17 cellular contexts compared by ENCODE assay signal in the genomic region with DNA sequence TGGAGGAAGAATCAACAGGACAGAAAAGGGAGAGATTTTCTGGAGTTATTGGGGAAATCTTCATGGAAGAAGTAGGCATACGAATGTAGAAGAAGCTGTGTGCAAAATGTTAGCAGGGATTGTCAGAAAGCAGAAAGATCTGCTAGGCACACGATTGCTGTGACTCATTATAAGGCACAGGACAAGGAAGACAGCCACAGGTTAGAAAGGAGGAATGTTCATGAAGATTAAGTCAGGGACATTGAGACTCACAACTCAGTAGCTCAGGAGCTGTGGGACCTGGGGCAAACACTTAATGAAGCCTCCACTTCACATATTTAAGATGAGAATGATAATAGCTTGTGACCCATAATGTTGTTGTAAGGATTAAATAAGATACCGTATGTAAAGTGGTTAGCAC. TPM values are rescaled to one million over a fixed set of nuclear protein-coding genes. Genes with fewer than 3 reads are reported as not detected.
DNase-seq lines count a peak whose midpoint lies in the region; ATAC-seq and TF ChIP-seq lines count a peak whose summit lies in the region.
"Had no signal": no experiment of that assay in that cellular context is flagged by ENCODE, and none has a peak within 500 bp of the region (broad histone marks: within the 10 kb centered on the region; RNA-seq: fewer than 3 reads in every experiment).

No MANE protein-coding gene starts in this region.

- H3K36me3 ChIP-seq in CD8-positive, alpha-beta memory T cell (ENCODE audit: insufficient read depth, low read length): peaks cover 18% of the 10 kb centered on the region
- H3K36me3 ChIP-seq in naive thymus-derived CD4-positive, alpha-beta T cell (ENCODE audit: control insufficient read depth in 2 of 3, insufficient read depth in 3 of 3, low read length in 3 of 3): peaks cover 0 to 47% (median 5%) of the 10 kb centered on the region in 3 experiments
- H3K36me3 ChIP-seq: brain microvascular endothelial cell had no signal

- POLR2A ChIA-PET in CD8-positive, alpha-beta memory T cell (lab: Charles Lee): no interaction called here
- POLR2A ChIA-PET in naive thymus-derived CD4-positive, alpha-beta T cell (lab: Charles Lee): interaction anchor here (1.0 to 1.5 kb wide), 2 partner anchors 29 to 102 kb away, joined by 3 to 4 read pairs; a partner anchor contains a TSS

- no peak overlapping the region for H3K4me3 ChIP-seq in CD8-positive, alpha-beta memory T cell (ENCODE audit: low read length)
- no peak overlapping the region for H3K4me3 ChIP-seq in choroid plexus epithelial cell (ENCODE audit: low read depth, low read length)
- H3K4me3 ChIP-seq in naive thymus-derived CD4-positive, alpha-beta T cell (ENCODE audit: low read length): no peak overlapping the region

- no peaks in the 10 kb centered on the region for H3K27me3 ChIP-seq in CD8-positive, alpha-beta memory T cell (ENCODE audit: insufficient read depth, low read length, poor library complexity, severe bottlenecking)
- H3K27me3 ChIP-seq in naive thymus-derived CD4-positive, alpha-beta T cell (ENCODE audit: control insufficient read depth in 2 of 2, insufficient read depth in 2 of 2, low read length in 2 of 2): no peaks in the 10 kb centered on the region
- H3K27me3 ChIP-seq: brain microvascular endothelial cell, sigmoid colon had no signal

- no peak for DNase-seq in CD8-positive, alpha-beta memory T cell
- DNase-seq in RPMI7951 (ENCODE audit: low read depth) (peak; percentile 25), choroid plexus epithelial cell (ENCODE audit: low read depth) (peak; percentile 42), T-helper 2 cell (no peak), ureter (ENCODE audit: low spot score) (no peak), NCI-H524 (lab: John Stamatoyannopoulos, UW) (no peak)
- no peak for DNase-seq in naive thymus-derived CD4-positive, alpha-beta T cell
- DNase-seq: brain microvascular endothelial cell; effector memory CD4-positive, alpha-beta T cell; EL; kidney; NCI-H226; nephron progenitor cell; sigmoid colon; stimulated activated naive CD8-positive, alpha-beta T cell treated with anti-CD3 and anti-CD28 coated beads, Interleukin-15, amount 100 ng/mL, for 72 hours had no signal

- H3K4me1 Mint-ChIP-seq in CD8-positive, alpha-beta memory T cell: peaks cover 52 to 58% (median 56%) of the 10 kb centered on the region in 3 donors
- peaks cover 27 to 56% (median 45%) of the 10 kb centered on the region in 7 donors for H3K4me1 Mint-ChIP-seq in naive thymus-derived CD4-positive, alpha-beta T cell
- H3K4me1 Mint-ChIP-seq: nephron progenitor cell had no signal

- ATAC-seq in naive thymus-derived CD4-positive, alpha-beta T cell: no peak
- ATAC-seq in GM19463 (IDR thresholded peaks at IDR 0.05; ENCODE audit: unreplicated experiment): no peak
- ATAC-seq: stimulated activated naive CD8-positive, alpha-beta T cell treated with anti-CD3 and anti-CD28 coated beads, Interleukin-15, amount 100 ng/mL, for 72 hours had no signal

- peaks cover 29% of the 10 kb centered on the region for H3K4me1 ChIP-seq in CD8-positive, alpha-beta memory T cell (ENCODE audit: insufficient read depth, low read length)
- peaks cover 8 to 11% of the 10 kb centered on the region in 2 donors for H3K4me1 ChIP-seq in naive thymus-derived CD4-positive, alpha-beta T cell (ENCODE audit: control insufficient read depth in 2 of 2, insufficient read depth in 2 of 2, low read length in 2 of 2)

- peaks cover 8% of the 10 kb centered on the region for H3K9me3 ChIP-seq in CD8-positive, alpha-beta memory T cell (ENCODE audit: low read length)
- H3K9me3 ChIP-seq in naive thymus-derived CD4-positive, alpha-beta T cell (ENCODE audit: control insufficient read depth in 2 of 3, low read length in 3 of 3): peaks cover 0 to 14% (median 0%) of the 10 kb centered on the region in 3 experiments

- CTCF ChIA-PET in CD8-positive, alpha-beta memory T cell (lab: Charles Lee): interaction anchor here (1.5 kb wide), 1 partner anchor 18 kb away, joined by 3 read pairs; no protein-coding TSS in a partner anchor
- CTCF ChIA-PET in naive thymus-derived CD4-positive, alpha-beta T cell (lab: Charles Lee): interaction anchor here (1.5 kb wide), 1 partner anchor 102 kb away, joined by 3 read pairs; a partner anchor contains a TSS

- H3K36me3 Mint-ChIP-seq in CD8-positive, alpha-beta memory T cell: peaks cover 35 to 85% (median 39%) of the 10 kb centered on the region in 3 donors
- H3K36me3 Mint-ChIP-seq in naive thymus-derived CD4-positive, alpha-beta T cell: peaks cover 23 to 56% (median 42%) of the 10 kb centered on the region in 5 donors

- peak overlapping the region in 7 of 8 donors; percentile 7 to 96 (median 74) for H3K27ac Mint-ChIP-seq in CD8-positive, alpha-beta memory T cell
- peak overlapping the region in 8 of 9 donors; percentile 80 to 96 (median 85) for H3K27ac Mint-ChIP-seq in naive thymus-derived CD4-positive, alpha-beta T cell
- H3K27ac Mint-ChIP-seq: nephron progenitor cell had no signal

- intact Hi-C loops in naive thymus-derived CD4-positive, alpha-beta T cell (cut with micrococcal nuclease): loop anchor here in 1 of 2 donors (5.0 kb wide), 2 partner anchors 100 to 115 kb away; a partner anchor contains a TSS

- peaks cover 4 to 22% (median 19%) of the 10 kb centered on the region in 5 donors for H3K9me3 Mint-ChIP-seq in CD8-positive, alpha-beta memory T cell
- H3K9me3 Mint-ChIP-seq in naive thymus-derived CD4-positive, alpha-beta T cell: peaks cover 10 to 31% (median 20%) of the 10 kb centered on the region in 11 donors

- no peak overlapping the region for H3K4me3 Mint-ChIP-seq in CD8-positive, alpha-beta memory T cell
- H3K4me3 Mint-ChIP-seq in naive thymus-derived CD4-positive, alpha-beta T cell: peak overlapping the region in 8 of 10 donors; percentile 19 to 81 (median 64)
- H3K4me3 Mint-ChIP-seq: nephron progenitor cell had no signal

- no peak for TF ChIP-seq CTCF in choroid plexus epithelial cell (conservative IDR thresholded peaks at IDR 0.05; ENCODE audit: low read depth, low read length)

- no peaks in the 10 kb centered on the region for H3K27me3 Mint-ChIP-seq in CD8-positive, alpha-beta memory T cell
- H3K27me3 Mint-ChIP-seq in naive thymus-derived CD4-positive, alpha-beta T cell: no peaks in the 10 kb centered on the region
- H3K27me3 Mint-ChIP-seq: stimulated activated naive CD8-positive, alpha-beta T cell treated with anti-CD3 and anti-CD28 coated beads, Interleukin-15, amount 100 ng/mL, for 72 hours had no signal

- H3K27ac ChIP-seq in CD8-positive, alpha-beta memory T cell (ENCODE audit: low read depth, low read length): no peak overlapping the region
- H3K27ac ChIP-seq in naive thymus-derived CD4-positive, alpha-beta T cell (ENCODE audit: low read depth, low read length): peak overlapping the region; percentile 50
- H3K27ac ChIP-seq: brain microvascular endothelial cell, C4-2B had no signal

RNA-seq across cellular contexts. Expression of a gene that starts 26.7 kb away (rescaled TPM):
- 100 to 1,000 TPM; 204 to 217 TPM for total RNA-seq in CD8-positive, alpha-beta memory T cell
- 210 TPM for polyA plus RNA-seq in CD8-positive, alpha-beta memory T cell
- 101 and 116 TPM in 2 replicates for total RNA-seq in RPMI7951 (2014; rRNA removed; shearing (Covaris generic))
- total RNA-seq in naive thymus-derived CD4-positive, alpha-beta T cell: 100 to 1,000 TPM; 112 to 180 (median 116) TPM
- 100 to 1,000 TPM; 169 to 206 TPM for polyA plus RNA-seq in naive thymus-derived CD4-positive, alpha-beta T cell
- total RNA-seq in ureter: 152 TPM

Comparison
In these comparisons a context has a peak if more than half of its experiments do, and no peak if none do; other contexts are left out.
1. DNase-seq: peak in RPMI7951 (single experiment) and choroid plexus epithelial cell (single experiment); none in CD8-positive, alpha-beta memory T cell (0 of 5), naive thymus-derived CD4-positive, alpha-beta T cell (0 of 9), T-helper 2 cell (0 of 5), ureter (single experiment) and NCI-H524 (0 of 2).
2. H3K4me3 Mint-ChIP-seq: peak in naive thymus-derived CD4-positive, alpha-beta T cell (8 of 10); none in CD8-positive, alpha-beta memory T cell (0 of 7).